In the genomic region with DNA sequence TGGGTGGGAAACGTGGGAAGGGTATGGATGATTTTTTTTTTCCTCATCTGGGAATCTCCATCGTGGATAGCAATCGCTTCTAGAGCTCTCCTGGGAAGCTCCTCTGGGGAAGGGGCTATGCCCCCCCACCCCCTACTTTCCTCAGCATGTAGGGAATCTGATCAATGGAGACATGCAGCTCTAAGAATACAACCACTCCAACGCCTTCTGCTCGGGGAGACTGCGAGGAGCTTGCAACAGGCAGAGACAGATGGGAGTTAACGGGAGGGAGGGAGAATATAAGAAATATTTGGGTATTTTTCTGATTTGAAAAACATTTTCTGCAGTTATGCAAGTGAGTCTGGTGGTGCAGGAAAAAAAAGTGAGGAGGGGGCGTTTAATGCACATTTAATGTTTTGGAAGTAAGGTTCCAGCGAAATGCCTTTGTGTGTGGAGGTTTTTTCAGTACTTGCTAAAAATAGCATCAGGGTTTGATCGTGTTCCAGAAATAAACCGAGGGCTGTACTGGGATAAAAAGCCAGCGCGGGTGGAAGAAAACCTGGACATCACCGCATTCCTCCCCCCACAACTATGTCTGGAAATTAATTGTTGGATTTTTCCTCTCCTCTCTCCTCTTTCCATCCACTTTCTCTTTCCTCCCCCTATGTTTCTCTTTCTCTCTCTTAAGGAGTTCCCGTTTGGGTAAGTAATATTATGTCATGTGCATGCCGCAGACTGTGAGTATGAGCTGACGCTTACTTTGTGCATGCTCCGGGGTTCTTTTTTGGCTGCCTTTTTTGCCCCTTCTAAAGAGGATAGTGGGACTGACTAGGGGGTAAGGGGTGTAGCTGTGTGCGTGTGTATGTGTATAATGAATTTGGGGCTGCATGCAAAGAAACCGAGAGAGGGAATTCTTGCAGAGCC, we compare ENCODE assay signal across 9 cellular contexts.
A peak's percentile ranks its signal among the peaks of the same experiment; 100 is the strongest.
DNase-seq lines count a peak whose midpoint lies in the region; ATAC-seq, FAIRE-seq and TF ChIP-seq lines count a peak whose summit lies in the region.
"Had no signal": no experiment of that assay in that cellular context is flagged by ENCODE, and none has a peak within 500 bp of the region (broad histone marks: within the 10 kb centered on the region; RNA-seq: fewer than 3 reads in every experiment).

No MANE protein-coding gene starts in this region.

- H3K9ac ChIP-seq in skeletal muscle tissue (ENCODE audit: low read depth in 1 of 3, low read length in 3 of 3): peak overlapping the region in 1 of 3 donors; percentile 60
- H3K9ac ChIP-seq: BLaER1 treated with 17β-estradiol and CSF1 and Interleukin-3, amounts not matched to agents 10 nM and 100 nM had no signal

- no peak for TF ChIP-seq CTCF in Panc1 (IDR thresholded peaks at IDR 0.05)

- H3K36me3 ChIP-seq in Panc1 (ENCODE audit: control insufficient read depth, insufficient read depth, low read length) (no peaks in the 10 kb centered on the region), skeletal muscle tissue (ENCODE audit: control insufficient read depth in 3 of 3, insufficient read depth in 3 of 3, low read length in 3 of 3) (no peaks in the 10 kb centered on the region)
- H3K36me3 ChIP-seq: BLaER1 treated with 17β-estradiol and CSF1 and Interleukin-3, amounts not matched to agents 10 nM and 100 nM had no signal

- H3K4me1 ChIP-seq in Panc1 (ENCODE audit: control insufficient read depth, insufficient read depth, low read length) (peaks cover 34% of the 10 kb centered on the region), skeletal muscle tissue (ENCODE audit: control insufficient read depth in 3 of 3, insufficient read depth in 3 of 3, low read length in 3 of 3) (peaks cover 35 to 57% (median 46%) of the 10 kb centered on the region in 3 donors)

- H3K9me3 ChIP-seq in Panc1 (ENCODE audit: control insufficient read depth, insufficient read depth, low read depth, low read length) (no peaks in the 10 kb centered on the region), skeletal muscle tissue (ENCODE audit: control insufficient read depth in 3 of 3, low read length in 3 of 3) (no peaks in the 10 kb centered on the region)

- CTCF ChIA-PET in Panc1 (lab: Charles Lee): interaction anchor here (0.9 kb wide), 1 partner anchor 10 kb away, joined by 4 read pairs; no protein-coding TSS in a partner anchor

- H3K27ac ChIP-seq in Panc1 (ENCODE audit: low read length) (no peak overlapping the region), skeletal muscle tissue (ENCODE audit: low read depth, low read length) (no peak overlapping the region)
- H3K27ac ChIP-seq: BLaER1 treated with 17β-estradiol and CSF1 and Interleukin-3, amounts not matched to agents 10 nM and 100 nM had no signal

- BruUV-seq in Panc1 (replicated peaks; lab: Mats Ljungman, UMichigan): no TSS peak

- H3K4me3 ChIP-seq in Panc1 (ENCODE audit: low read depth in 2 of 2, low read length in 2 of 2): peak overlapping the region; percentile 16 to 26
- H3K4me3 ChIP-seq in skeletal muscle tissue (ENCODE audit: low read length in 3 of 3): peak overlapping the region; percentile 45 to 62 (median 61)
- H3K4me3 ChIP-seq: BLaER1 treated with 17β-estradiol and CSF1 and Interleukin-3, amounts not matched to agents 10 nM and 100 nM had no signal

- DNase-seq in NCI-H2171 treated with DMSO at 0.1 percent for 48 hours (lab: John Stamatoyannopoulos, UW) (peak; percentile 58), NCI-H2171 (lab: John Stamatoyannopoulos, UW) (no peak), Panc1 (ENCODE audit: low read depth, low spot score) (no peak), left ventricle myocardium superior (no peak), RCC 7860 (ENCODE audit: low spot score) (no peak), SKM-1 (lab: John Stamatoyannopoulos, UW; ENCODE audit: unreplicated experiment) (no peak)

- no peak for FAIRE-seq in RCC 7860 (lab: Jason Lieb, UNC)

- POLR2A ChIA-PET in Panc1 (lab: Charles Lee): no interaction called here

- in situ Hi-C loops in Panc1 (cut with HindIII; ENCODE audit: low pct_unique_long_range_greater_than_20kb, low sequenced_read_pairs): no loop called here

- peaks cover 73% of the 10 kb centered on the region for H3K27me3 ChIP-seq in Panc1 (ENCODE audit: control insufficient read depth, insufficient read depth, low read length)
- peaks cover 76 to 85% (median 82%) of the 10 kb centered on the region in 3 donors for H3K27me3 ChIP-seq in skeletal muscle tissue (ENCODE audit: control insufficient read depth in 3 of 3, insufficient read depth in 3 of 3, low read length in 3 of 3)

- intact Hi-C loops in Panc1 (cut with micrococcal nuclease; ENCODE audit: unreplicated experiment): loop anchor here (5.0 kb wide), 1 partner anchor 236 kb away; no protein-coding TSS in a partner anchor
- intact Hi-C loops in left ventricle myocardium superior (cut with micrococcal nuclease): no loop called here

- ATAC-seq in Panc1 (no peak), left ventricle myocardium superior (peak; percentile 53), HG03108 (IDR thresholded peaks at IDR 0.05; ENCODE audit: unreplicated experiment) (no peak)
